ENCODE assay signal across 20 cellular contexts in genomic region chr4:137651128-137651527, GRCh38.
DNase-seq lines count a peak whose midpoint lies in the region; ATAC-seq and TF ChIP-seq lines count a peak whose summit lies in the region.
"Had no signal": no experiment of that assay in that cellular context is flagged by ENCODE, and none has a peak within 500 bp of the region (broad histone marks: within the 10 kb centered on the region; RNA-seq: fewer than 3 reads in every experiment).

No MANE protein-coding gene starts in this region.

- no peak overlapping the region for H2AFZ ChIP-seq in MM.1S (ENCODE audit: low read length)

- TF ChIP-seq CTCF in MM.1S (IDR thresholded peaks at IDR 0.05; ENCODE audit: low read length), result no peak
- no peak for TF ChIP-seq CTCF in astrocyte of the spinal cord (IDR thresholded peaks at IDR 0.05; ENCODE audit: low read depth, low read length)
- no peak for TF ChIP-seq CTCF in endothelial cell (IDR thresholded peaks at IDR 0.05; ENCODE audit: unreplicated experiment)

- in situ Hi-C loops in astrocyte of the spinal cord (cut with HindIII; ENCODE audit: low sequenced_read_pairs), result no loop called here

- H3K4me3 ChIP-seq in MM.1S (ENCODE audit: low read length) (no peak overlapping the region), astrocyte of the spinal cord (ENCODE audit: low read depth, low read length) (no peak overlapping the region)
- H3K4me3 ChIP-seq: gastrocnemius medialis, left ventricle myocardium inferior, right atrium auricular region, SK-N-MC, tibial artery had no signal

- H3F3A ChIP-seq in MM.1S (ENCODE audit: insufficient read depth, low read length), result peaks cover 7% of the 10 kb centered on the region; the same call in 1 of the 2 replicates

- H3K27ac ChIP-seq in MM.1S (ENCODE audit: low read length), result no peak overlapping the region
- H3K27ac ChIP-seq: gastrocnemius medialis, left ventricle myocardium inferior, right atrium auricular region, SK-N-MC, tibial artery had no signal

- H3K4me2 ChIP-seq in MM.1S (ENCODE audit: low read depth, low read length), result no peak overlapping the region

- H3K27me3 Mint-ChIP-seq in endothelial cell (ENCODE audit: unreplicated experiment), result no peaks in the 10 kb centered on the region
- H3K27me3 Mint-ChIP-seq: activated CD4-positive, alpha-beta T cell treated with anti-CD3 and anti-CD28 coated beads, Interleukin-2, amount 10 ng/mL, durations not matched to agents 24 days and 14 days; stimulated activated naive B cell treated with anti-CD40 and anti-IgM and Interleukin-4, amounts not matched to agents 10 μg/mL and 1 μg/mL and 100 μg/mL, for 72 hours had no signal

- no peaks in the 10 kb centered on the region for H3K36me3 ChIP-seq in MM.1S (replicated peaks; ENCODE audit: insufficient read depth, low read length)
- H3K36me3 ChIP-seq: gastrocnemius medialis, left ventricle myocardium inferior, right atrium auricular region, tibial artery had no signal

- no peaks in the 10 kb centered on the region for H3K9me3 ChIP-seq in MM.1S (replicated peaks; ENCODE audit: insufficient read depth, low read length)
- H3K9me3 ChIP-seq: gastrocnemius medialis, left ventricle myocardium inferior, right atrium auricular region, tibial artery had no signal

- peaks cover 58% of the 10 kb centered on the region for H3K4me1 ChIP-seq in MM.1S (ENCODE audit: low read length)
- H3K4me1 ChIP-seq: gastrocnemius medialis, right atrium auricular region had no signal

- H3K9ac ChIP-seq in MM.1S (ENCODE audit: low read length), result no peak overlapping the region

- no peaks in the 10 kb centered on the region for H3K79me2 ChIP-seq in MM.1S (ENCODE audit: low read length)

- ATAC-seq in HG02759 (IDR thresholded peaks at IDR 0.05; ENCODE audit: unreplicated experiment), result no peak
- no peak for ATAC-seq in HG03565 (IDR thresholded peaks at IDR 0.05; ENCODE audit: unreplicated experiment)
- ATAC-seq in GM21717 (IDR thresholded peaks at IDR 0.05; ENCODE audit: unreplicated experiment), result no peak
- ATAC-seq: gastrocnemius medialis; HCT116; stimulated activated naive B cell treated with anti-CD40 and anti-IgM and Interleukin-4, amounts not matched to agents 10 μg/mL and 1 μg/mL and 100 μg/mL, for 72 hours had no signal

- H3K4me1 Mint-ChIP-seq in endothelial cell (ENCODE audit: unreplicated experiment), result no peaks in the 10 kb centered on the region
- H3K4me1 Mint-ChIP-seq: activated CD4-positive, alpha-beta T cell treated with anti-CD3 and anti-CD28 coated beads, Interleukin-2, amount 10 ng/mL, durations not matched to agents 24 days and 14 days; stimulated activated naive B cell treated with anti-CD40 and anti-IgM and Interleukin-4, amounts not matched to agents 10 μg/mL and 1 μg/mL and 100 μg/mL, for 72 hours had no signal

- no peak overlapping the region for H3K4me3 Mint-ChIP-seq in endothelial cell (ENCODE audit: unreplicated experiment)
- H3K4me3 Mint-ChIP-seq: activated CD4-positive, alpha-beta T cell treated with anti-CD3 and anti-CD28 coated beads, Interleukin-2, amount 10 ng/mL, durations not matched to agents 24 days and 14 days; stimulated activated naive B cell treated with anti-CD40 and anti-IgM and Interleukin-4, amounts not matched to agents 10 μg/mL and 1 μg/mL and 100 μg/mL, for 72 hours had no signal

- DNase-seq in Daoy (ENCODE audit: low read depth) (peak; percentile 50), MM.1S (peak; percentile 32), astrocyte of the spinal cord (ENCODE audit: low read depth, low spot score) (peak; percentile 76), kidney glomerular epithelial cell (lab: John Stamatoyannopoulos, UW) (peak; percentile 63), endothelial cell (ENCODE audit: low spot score) (no peak)
- DNase-seq: activated CD4-positive, alpha-beta T cell treated with anti-CD3 and anti-CD28 coated beads, Interleukin-2, amount 10 ng/mL, durations not matched to agents 24 days and 14 days; activated gamma-delta T cell; amygdala; gastrocnemius medialis; left ventricle myocardium inferior; NCI-H774; occipital lobe; stimulated activated naive B cell treated with anti-CD40 and anti-IgM and Interleukin-4, amounts not matched to agents 10 μg/mL and 1 μg/mL and 100 μg/mL, for 72 hours; tibial artery had no signal

- H3K27me3 ChIP-seq in MM.1S (replicated peaks; ENCODE audit: insufficient read depth, low read length), result no peaks in the 10 kb centered on the region
- H3K27me3 ChIP-seq: gastrocnemius medialis, right atrium auricular region, tibial artery had no signal

- H3K36me3 Mint-ChIP-seq in endothelial cell (ENCODE audit: low read depth, unreplicated experiment), result no peaks in the 10 kb centered on the region
- H3K36me3 Mint-ChIP-seq: stimulated activated naive B cell treated with anti-CD40 and anti-IgM and Interleukin-4, amounts not matched to agents 10 μg/mL and 1 μg/mL and 100 μg/mL, for 72 hours had no signal

- no peaks in the 10 kb centered on the region for H3K9me3 Mint-ChIP-seq in endothelial cell (ENCODE audit: unreplicated experiment)
- H3K9me3 Mint-ChIP-seq: activated CD4-positive, alpha-beta T cell treated with anti-CD3 and anti-CD28 coated beads, Interleukin-2, amount 10 ng/mL, durations not matched to agents 24 days and 14 days had no signal

- no peaks in the 10 kb centered on the region for H4K20me1 ChIP-seq in MM.1S (ENCODE audit: insufficient read depth, low read length)

- H3K27ac Mint-ChIP-seq in endothelial cell (ENCODE audit: unreplicated experiment), result no peak overlapping the region
- H3K27ac Mint-ChIP-seq: activated CD4-positive, alpha-beta T cell treated with anti-CD3 and anti-CD28 coated beads, Interleukin-2, amount 10 ng/mL, durations not matched to agents 24 days and 14 days; stimulated activated naive B cell treated with anti-CD40 and anti-IgM and Interleukin-4, amounts not matched to agents 10 μg/mL and 1 μg/mL and 100 μg/mL, for 72 hours had no signal

- H3K9me2 ChIP-seq in MM.1S (replicated peaks; ENCODE audit: insufficient read depth, low read length), result no peaks in the 10 kb centered on the region
